9 cellular contexts compared by ENCODE assay signal in the genomic region with DNA sequence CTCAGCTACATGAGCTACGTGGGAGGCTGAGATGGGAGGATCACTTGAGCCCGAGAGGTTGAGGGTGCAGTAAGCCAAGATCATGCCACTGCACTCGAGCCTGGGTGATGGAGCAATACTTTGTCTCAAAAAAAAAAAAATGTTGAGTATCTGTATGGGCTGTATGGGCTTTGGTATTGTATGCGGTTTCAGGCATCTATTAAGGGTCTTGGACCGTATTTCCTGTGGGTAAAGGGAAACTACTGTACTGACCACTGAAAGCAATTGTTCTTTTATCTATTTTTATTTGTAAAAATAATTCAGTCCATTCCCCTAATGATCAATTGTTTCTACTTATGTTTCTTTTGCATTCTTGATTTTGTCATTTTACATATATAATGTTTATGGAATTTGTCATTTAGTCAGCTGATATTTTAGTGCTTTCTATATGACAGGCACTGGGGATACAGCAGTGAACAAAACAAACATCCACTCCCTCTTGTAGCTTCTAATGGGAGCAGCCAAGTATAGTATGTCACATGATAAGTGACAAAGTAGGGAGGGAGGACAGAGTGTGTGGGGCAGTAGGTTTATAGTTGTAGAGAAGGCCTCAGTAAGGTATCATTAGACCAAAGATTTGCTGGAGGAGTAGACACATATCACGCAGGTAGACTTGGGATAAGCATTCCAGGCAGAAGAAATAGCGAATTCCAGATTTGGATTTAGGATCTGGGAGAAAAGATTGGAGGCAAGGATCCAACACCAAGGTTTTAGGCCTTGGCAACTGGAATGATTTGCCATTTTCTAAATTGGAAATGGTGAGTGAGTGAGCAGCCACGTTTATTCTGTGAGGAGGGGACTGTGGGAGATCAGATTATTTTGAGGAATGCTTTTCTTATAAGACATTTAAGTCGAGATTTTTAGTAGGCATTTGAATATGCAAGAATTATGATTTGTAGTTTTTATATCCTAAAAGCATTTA. TPM values are rescaled to one million over a fixed set of nuclear protein-coding genes. Genes with fewer than 3 reads are reported as not detected.
A peak's percentile ranks its signal among the peaks of the same experiment; 100 is the strongest.
DNase-seq lines count a peak whose midpoint lies in the region; ATAC-seq and TF ChIP-seq lines count a peak whose summit lies in the region.
"Had no signal": no experiment of that assay in that cellular context is flagged by ENCODE, and none has a peak within 500 bp of the region (broad histone marks: within the 10 kb centered on the region; RNA-seq: fewer than 3 reads in every experiment).

No MANE protein-coding gene starts in this region.

- ATAC-seq in GM21576 (IDR thresholded peaks at IDR 0.05; ENCODE audit: unreplicated experiment) (peak; percentile 55), HG03575 (IDR thresholded peaks at IDR 0.05; ENCODE audit: extremely low read depth, insufficient number of reproducible peaks, low FRiP score, unreplicated experiment) (peak; percentile 61), left colon (peak; percentile 100), HG03045 (IDR thresholded peaks at IDR 0.05; ENCODE audit: unreplicated experiment) (no peak), GM19023 (IDR thresholded peaks at IDR 0.05; ENCODE audit: unreplicated experiment) (no peak)

- intact Hi-C loops in left colon (cut with DNase I, micrococcal nuclease): no loop called here

- in situ Hi-C loops in GM13977 (cut with MboI; ENCODE audit: low pct_unique_long_range_greater_than_20kb, low sequenced_read_pairs, unreplicated experiment): no loop called here

- no peak for TF ChIP-seq CTCF in GM13977 (IDR thresholded peaks at IDR 0.05; ENCODE audit: extremely low read depth, insufficient read depth, missing control alignments)

- DNase-seq in GM13977 (ENCODE audit: low spot score) (peak; percentile 26), left colon (no peak), epidermal melanocyte (ENCODE audit: insufficient read length, low spot score) (no peak), T-helper 9 cell (no peak)
- DNase-seq: EL had no signal

RNA-seq across cellular contexts. Expression of a gene that starts 6.0 kb away (rescaled TPM):
- total RNA-seq in left colon: 10 to 100 TPM; 52.4 to 55.9 TPM

RNA-seq across cellular contexts. Expression of a gene that starts 9.3 kb away (rescaled TPM):
- 10 to 100 TPM; 19.6 to 29.4 TPM for total RNA-seq in left colon

RNA-seq across cellular contexts. Expression of a gene that starts 37.7 kb away (rescaled TPM):
- 10 to 100 TPM; 21.7 to 22.7 TPM for total RNA-seq in left colon

Comparison
In these comparisons a context has a peak if more than half of its experiments do, and no peak if none do; other contexts are left out.
1. ATAC-seq: peak in GM21576 (single experiment), HG03575 (single experiment) and left colon (single experiment); none in HG03045 (single experiment) and GM19023 (single experiment).